ENCODE assay signal across 8 cellular contexts in genomic region chr11:66313321-66314185, GRCh38. TPM values are rescaled to one million over a fixed set of nuclear protein-coding genes. Genes with fewer than 3 reads are reported as not detected.
DNase-seq lines count a peak whose midpoint lies in the region; ATAC-seq and TF ChIP-seq lines count a peak whose summit lies in the region.

No MANE protein-coding gene starts in this region.

- H3K4me1 Mint-ChIP-seq in naive B cell, result peaks cover 26 to 50% (median 39%) of the 10 kb centered on the region in 3 donors

- H3K9me3 Mint-ChIP-seq in naive B cell, result no peaks in the 10 kb centered on the region

- H3K27me3 Mint-ChIP-seq in naive B cell, result no peaks in the 10 kb centered on the region

- peaks cover 26% of the 10 kb centered on the region for H3K4me1 ChIP-seq in effector memory CD4-positive, alpha-beta T cell (ENCODE audit: control insufficient read depth, insufficient read depth, low read length, poor library complexity, severe bottlenecking)

- peak overlapping the region; percentile 74 for H3K4me3 ChIP-seq in AG09309 (ENCODE audit: control insufficient read depth, low read depth, low read length)
- H3K4me3 ChIP-seq in NB4 (ENCODE audit: low read depth, low read length), result no peak overlapping the region
- H3K4me3 ChIP-seq in effector memory CD4-positive, alpha-beta T cell (ENCODE audit: insufficient read depth, low read depth, low read length, poor library complexity, severe bottlenecking), result peak overlapping the region; percentile 53

- H3K4me3 Mint-ChIP-seq in naive B cell, result peak overlapping the region; percentile 80 to 99 (median 93)

- H3K36me3 ChIP-seq in effector memory CD4-positive, alpha-beta T cell (ENCODE audit: control insufficient read depth, insufficient read depth, low read length), result no peaks in the 10 kb centered on the region

- DNase-seq in AG09309 (ENCODE audit: low read depth), result no peak
- peak; percentile 46 for DNase-seq in NB4 (ENCODE audit: low read depth)
- no peak for DNase-seq in effector memory CD4-positive, alpha-beta T cell
- DNase-seq in naive B cell, result no peak
- no peak for DNase-seq in central memory CD4-positive, alpha-beta T cell
- DNase-seq in NCI-H1694 (lab: John Stamatoyannopoulos, UW), result no peak

- TF ChIP-seq CTCF in AG09309 (IDR thresholded peaks at IDR 0.05; ENCODE audit: control insufficient read depth, insufficient read depth, low read depth, low read length, missing control alignments) (peak; percentile 55), NB4 (IDR thresholded peaks at IDR 0.05; ENCODE audit: low read depth, low read length) (no peak)

- H3K27ac Mint-ChIP-seq in naive B cell, result peak overlapping the region in 4 of 6 donors; percentile 49 to 99 (median 83)

- H3K27me3 ChIP-seq in effector memory CD4-positive, alpha-beta T cell (replicated peaks; ENCODE audit: control insufficient read depth, insufficient read depth, low read length, poor library complexity, severe bottlenecking), result no peaks in the 10 kb centered on the region

- peak overlapping the region; percentile 72 for H3K27ac ChIP-seq in effector memory CD4-positive, alpha-beta T cell (ENCODE audit: insufficient read depth, low read length, poor library complexity, severe bottlenecking)

- TF ChIP-seq POLR2A in NB4 (IDR thresholded peaks at IDR 0.05; ENCODE audit: extremely low read depth, insufficient read length), result no peak

- no peaks in the 10 kb centered on the region for H3K9me3 ChIP-seq in effector memory CD4-positive, alpha-beta T cell (ENCODE audit: control insufficient read depth, low read length)

- no peak for ATAC-seq in naive B cell (ENCODE audit: low read depth in 2 of 2)
- no peak for ATAC-seq in GM21360 (IDR thresholded peaks at IDR 0.05; ENCODE audit: unreplicated experiment)
- ATAC-seq in HG03159 (IDR thresholded peaks at IDR 0.05; ENCODE audit: unreplicated experiment), result no peak

- no peaks in the 10 kb centered on the region for H3K36me3 Mint-ChIP-seq in naive B cell

RNA-seq across cellular contexts. Expression of gene CD248, which starts 3.3 kb away (rescaled TPM):
- under 1 TPM in 5 of 6 donors, not detected in 1; 0.09 to 0.39 (median 0.24) TPM for polyA plus RNA-seq in naive B cell (ENCODE audit: low read depth in 6 of 6)

RNA-seq across cellular contexts. Expression of gene TMEM151A, which starts 21.9 kb away (rescaled TPM):
- not detected for polyA plus RNA-seq in naive B cell (ENCODE audit: low read depth in 6 of 6)

RNA-seq across cellular contexts. Expression of gene RIN1, which starts 22.7 kb away (rescaled TPM):
- polyA plus RNA-seq in naive B cell (ENCODE audit: low read depth in 6 of 6), result 1 to 10 TPM in 1 of 6 donors, under 1 TPM in 2, not detected in 3; 0.11 to 3.1 (median 0.51) TPM

RNA-seq across cellular contexts. Expression of gene YIF1A, which starts 24.6 kb away (rescaled TPM):
- polyA plus RNA-seq in naive B cell (ENCODE audit: low read depth in 6 of 6), result 10 to 100 TPM; 57.1 to 82.1 (median 66.0) TPM

RNA-seq across cellular contexts. Expression of gene BRMS1, which starts 31.4 kb away (rescaled TPM):
- 10 to 100 TPM; 56.2 to 81.6 (median 73.0) TPM for polyA plus RNA-seq in naive B cell (ENCODE audit: low read depth in 6 of 6)
